Comparison of ENCODE assay signal across 37 cellular contexts in genomic region chr11:133817449-133817848, GRCh38. TPM values are rescaled to one million over a fixed set of nuclear protein-coding genes. Genes with fewer than 3 reads are reported as not detected.
"Had no signal": no experiment of that assay in that cellular context is flagged by ENCODE, and none has a peak within 500 bp of the region (broad histone marks: within the 10 kb centered on the region; RNA-seq: fewer than 3 reads in every experiment).

No MANE protein-coding gene starts in this region.

- H3K36me3 Mint-ChIP-seq: naive thymus-derived CD8-positive, alpha-beta T cell; stimulated activated memory B cell treated with anti-CD40 and anti-IgM and Interleukin-4, amounts not matched to agents 10 μg/mL and 1 μg/mL and 100 μg/mL, for 72 hours had no signal

- H3K4me1 Mint-ChIP-seq: naive thymus-derived CD8-positive, alpha-beta T cell; stimulated activated memory B cell treated with anti-CD40 and anti-IgM and Interleukin-4, amounts not matched to agents 10 μg/mL and 1 μg/mL and 100 μg/mL, for 72 hours had no signal

- H3K9me3 Mint-ChIP-seq: endodermal cell, nephron progenitor cell had no signal

- H3K27ac ChIP-seq: epithelial cell of prostate, esophagus squamous epithelium, left lung, pancreas, right lobe of liver, testis, tibial artery, upper lobe of left lung had no signal

- H3K36me3 ChIP-seq: esophagus squamous epithelium, left lung, pancreas, right lobe of liver, tibial artery, upper lobe of left lung had no signal

- H3K27ac Mint-ChIP-seq: endodermal cell; naive thymus-derived CD8-positive, alpha-beta T cell; nephron progenitor cell; stimulated activated memory B cell treated with anti-CD40 and anti-IgM and Interleukin-4, amounts not matched to agents 10 μg/mL and 1 μg/mL and 100 μg/mL, for 72 hours had no signal

- H3K27me3 ChIP-seq: pancreas, right lobe of liver, testis, upper lobe of left lung had no signal

- H3K4me3 ChIP-seq: dorsolateral prefrontal cortex, esophagus squamous epithelium, left lung, pancreas, right lobe of liver, smooth muscle cell, testis, tibial artery, upper lobe of left lung had no signal

- H3K4me3 Mint-ChIP-seq: endodermal cell; naive thymus-derived CD8-positive, alpha-beta T cell; nephron progenitor cell; stimulated activated memory B cell treated with anti-CD40 and anti-IgM and Interleukin-4, amounts not matched to agents 10 μg/mL and 1 μg/mL and 100 μg/mL, for 72 hours had no signal

- DNase-seq: central memory CD4-positive, alpha-beta T cell; dorsolateral prefrontal cortex; effector CD8-positive, alpha-beta T cell; endodermal cell; esophagus squamous epithelium; foreskin melanocyte; head of caudate nucleus; left cardiac atrium; left lung; mesendoderm; midbrain; naive thymus-derived CD8-positive, alpha-beta T cell; nephron progenitor cell; occipital lobe; pancreas; retina; right lobe of liver; stimulated activated CD4-positive, alpha-beta T cell treated with anti-CD3 and anti-CD28 coated beads, Interleukin-2, amount 100 ng/mL, for 24 hours; stimulated activated CD4-positive, alpha-beta T cell treated with anti-CD3 and anti-CD28 coated beads, Interleukin-4, amount 100 ng/mL, for 24 hours; stimulated activated naive CD8-positive, alpha-beta T cell treated with anti-CD3 and anti-CD28 coated beads, Interleukin-15, Interleukin-2, amounts not matched to agents 100 U/mL and 50 U/mL, for 24 hours; substantia nigra; testis; tibial artery; upper lobe of left lung had no signal

- H3K4me2 ChIP-seq: smooth muscle cell had no signal

- H3K4me1 ChIP-seq: left lung, pancreas, right lobe of liver, testis, tibial artery, upper lobe of left lung had no signal

- ATAC-seq: left lung; naive thymus-derived CD8-positive, alpha-beta T cell; stimulated activated memory B cell treated with anti-CD40 and anti-IgM and Interleukin-4, amounts not matched to agents 10 μg/mL and 1 μg/mL and 100 μg/mL, for 72 hours; stimulated activated naive CD8-positive, alpha-beta T cell treated with anti-CD3 and anti-CD28 coated beads, Interleukin-15, Interleukin-2, amounts not matched to agents 100 U/mL and 50 U/mL, for 24 hours had no signal

- FAIRE-seq: colon, pancreas, urothelium cell line had no signal

- H3K9me3 ChIP-seq: esophagus squamous epithelium, left lung, pancreas, right lobe of liver, testis, tibial artery, upper lobe of left lung had no signal

RNA-seq across cellular contexts. Expression of gene SPATA19, which starts 27.9 kb away (rescaled TPM):
- total RNA-seq: cerebellum; endodermal cell; esophagus squamous epithelium; glomerular endothelial cell; kidney epithelial cell; left cardiac atrium; left lung; lower leg skin; lung microvascular endothelial cell; myocyte; naive thymus-derived CD8-positive, alpha-beta T cell; occipital lobe; pancreas; posterior vena cava; pulmonary artery endothelial cell; right lobe of liver; upper lobe of left lung had no signal
- polyA plus RNA-seq: naive thymus-derived CD8-positive, alpha-beta T cell; pancreas; smooth muscle cell had no signal
